Comparison of ENCODE assay signal across 12 cellular contexts in the genomic region with DNA sequence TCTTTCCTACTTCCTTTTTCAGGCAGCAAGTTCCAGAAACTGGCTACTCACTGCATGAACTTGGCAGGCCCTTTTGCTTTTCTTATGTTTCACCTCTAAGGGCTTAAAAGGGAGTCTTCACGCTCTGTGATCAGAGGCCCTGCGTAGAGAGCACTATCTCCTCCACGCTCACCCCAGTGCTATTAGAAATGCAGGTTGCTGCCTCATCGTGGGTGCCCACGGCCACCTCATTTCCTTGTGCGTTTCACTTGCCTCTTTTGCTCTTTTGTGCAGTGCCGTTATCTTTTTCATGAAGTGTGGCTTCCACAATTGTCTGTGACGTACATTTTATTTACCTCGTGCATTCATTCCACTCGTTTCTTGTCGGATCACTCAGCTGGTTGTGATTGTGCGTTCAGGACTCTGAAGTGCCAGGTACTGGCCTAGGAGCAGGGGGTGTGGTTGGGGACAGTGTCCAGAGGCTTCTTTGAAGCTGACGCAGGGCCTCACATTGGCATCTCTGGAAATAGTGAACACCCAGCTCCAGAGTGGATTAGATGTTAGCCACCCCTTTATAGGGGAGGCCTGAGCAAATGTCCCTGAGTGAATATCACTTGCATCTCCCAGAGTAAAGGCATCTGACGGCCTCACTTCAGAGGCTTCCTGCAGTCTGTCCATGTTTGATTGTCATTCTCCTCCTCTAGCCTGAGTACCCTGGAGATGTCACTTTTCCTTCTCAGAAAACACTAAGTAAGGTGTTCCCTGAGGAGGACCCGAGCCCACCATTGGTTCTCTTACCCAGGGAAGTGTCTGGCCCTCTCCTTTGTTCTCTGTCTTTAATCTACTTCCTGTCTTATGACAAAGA. TPM values are rescaled to one million over a fixed set of nuclear protein-coding genes. Genes with fewer than 3 reads are reported as not detected.
DNase-seq lines count a peak whose midpoint lies in the region; ATAC-seq and TF ChIP-seq lines count a peak whose summit lies in the region.
"Had no signal": no experiment of that assay in that cellular context is flagged by ENCODE, and none has a peak within 500 bp of the region (broad histone marks: within the 10 kb centered on the region; RNA-seq: fewer than 3 reads in every experiment).

No MANE protein-coding gene starts in this region.

- no peak overlapping the region for H2BK120ac ChIP-seq in H9 (ENCODE audit: low read depth, low read length, poor library complexity, severe bottlenecking)

- intact Hi-C loops in gastrocnemius medialis (cut with DNase I; ENCODE audit: low total_unique reads) = no loop called here

- no peaks in the 10 kb centered on the region for H3K9me3 Mint-ChIP-seq in H9
- no peaks in the 10 kb centered on the region for H3K9me3 Mint-ChIP-seq in central memory CD8-positive, alpha-beta T cell
- H3K9me3 Mint-ChIP-seq: memory B cell had no signal

- TF ChIP-seq CTCF in H9 (conservative IDR thresholded peaks at IDR 0.05) (no peak), gastrocnemius medialis (IDR thresholded peaks at IDR 0.05 in 4 of 5, conservative IDR thresholded peaks at IDR 0.05 in 1 of 5) (no peak)

- peak; percentile 81 for ATAC-seq in central memory CD8-positive, alpha-beta T cell (replicated peaks; ENCODE audit: extremely low read depth, poor library complexity, severe bottlenecking)
- ATAC-seq in gastrocnemius medialis (peak in 1 of 2 donors; percentile 47), GM18511 (IDR thresholded peaks at IDR 0.05; ENCODE audit: unreplicated experiment) (no peak), GM21723 (IDR thresholded peaks at IDR 0.05; ENCODE audit: unreplicated experiment) (no peak), GM18519 (IDR thresholded peaks at IDR 0.05; ENCODE audit: low FRiP score, unreplicated experiment) (no peak)

- no peak overlapping the region; the same call in 1 of the 2 replicates for H3K14ac ChIP-seq in H9 (ENCODE audit: insufficient read depth, low read length)

- TF ChIP-seq POLR2A in gastrocnemius medialis (IDR thresholded peaks at IDR 0.05) = no peak

- peaks cover 70 to 84% of the 10 kb centered on the region in 2 experiments for H3K4me1 Mint-ChIP-seq in H9
- peaks cover 65% of the 10 kb centered on the region for H3K4me1 Mint-ChIP-seq in central memory CD8-positive, alpha-beta T cell

- H3K27ac ChIP-seq in H9 (ENCODE audit: insufficient read length, low read depth, low read length) = no peak overlapping the region
- H3K27ac ChIP-seq in gastrocnemius medialis = peak overlapping the region; percentile 43 to 68 (median 54)

- no peaks in the 10 kb centered on the region for H3K79me1 ChIP-seq in H9 (ENCODE audit: insufficient read depth, low read depth, low read length, poor library complexity, severe bottlenecking)

- H2BK20ac ChIP-seq in H9 (ENCODE audit: low read depth, low read length, poor library complexity, severe bottlenecking) = no peak overlapping the region

- H3K23ac ChIP-seq in H9 (ENCODE audit: insufficient read length, low read depth, low read length) = no peak overlapping the region

- no peak overlapping the region for H3K18ac ChIP-seq in H9 (ENCODE audit: insufficient read length, low read depth, low read length)

- H3T11ph ChIP-seq in H9 (ENCODE audit: low read length) = no peak overlapping the region

- H2AFZ ChIP-seq in H9 (ENCODE audit: low read length) = no peak overlapping the region

- H3K56ac ChIP-seq in H9 (ENCODE audit: insufficient read length, low read depth, low read length) = no peak overlapping the region

- H3K23me2 ChIP-seq in H9 (ENCODE audit: insufficient read length, low read depth, low read length, poor library complexity, severe bottlenecking) = no peaks in the 10 kb centered on the region

- in situ Hi-C loops in gastrocnemius medialis (cut with MboI; ENCODE audit: low sequenced_read_pairs in 4 of 4) = loop anchor here in 1 of 4 donors (25.0 kb wide), 1 partner anchor 1299 kb away; a partner anchor contains a TSS

- H3K79me2 ChIP-seq in H9 (ENCODE audit: insufficient read depth, low read length) = peaks cover 37% of the 10 kb centered on the region

- no peak overlapping the region for H2AK5ac ChIP-seq in H9 (ENCODE audit: insufficient read length, low read length)

- no peak overlapping the region for H4K8ac ChIP-seq in H9 (replicated peaks; ENCODE audit: insufficient read length, low read depth, low read length)

- H3K4me2 ChIP-seq in H9 (ENCODE audit: insufficient read depth, insufficient read length, low read length) = no peak overlapping the region

- H3K27me3 ChIP-seq in H9 (ENCODE audit: insufficient read depth, low read length) = no peaks in the 10 kb centered on the region
- no peaks in the 10 kb centered on the region for H3K27me3 ChIP-seq in gastrocnemius medialis
- H3K27me3 ChIP-seq: tibial nerve had no signal

- no peaks in the 10 kb centered on the region for H3K27me3 Mint-ChIP-seq in H9 (ENCODE audit: low read depth)
- no peaks in the 10 kb centered on the region for H3K27me3 Mint-ChIP-seq in central memory CD8-positive, alpha-beta T cell
- H3K27me3 Mint-ChIP-seq: memory B cell had no signal

- H4K20me1 ChIP-seq in H9 (ENCODE audit: control insufficient read depth, insufficient read depth, insufficient read length) = no peaks in the 10 kb centered on the region

- H3K27ac Mint-ChIP-seq in H9 = peak overlapping the region; percentile 69 to 92 (median 76); a peak in 5 of 7 replicates
- peak overlapping the region; percentile 81 for H3K27ac Mint-ChIP-seq in central memory CD8-positive, alpha-beta T cell (ENCODE audit: low read depth)
- H3K27ac Mint-ChIP-seq: memory B cell had no signal

- no peaks in the 10 kb centered on the region for H3K9me3 ChIP-seq in H9 (ENCODE audit: control insufficient read depth, low read depth, low read length)
- H3K9me3 ChIP-seq in gastrocnemius medialis = no peaks in the 10 kb centered on the region
- H3K9me3 ChIP-seq: tibial nerve had no signal

- H3K4ac ChIP-seq in H9 (ENCODE audit: low read depth, low read length) = no peak overlapping the region

- H2BK15ac ChIP-seq in H9 (ENCODE audit: low read depth, low read length) = no peak overlapping the region

- no peak overlapping the region for H2BK5ac ChIP-seq in H9 (ENCODE audit: insufficient read length, low read length)

- H3K4me1 ChIP-seq in H9 (ENCODE audit: insufficient read depth, low read length) = peaks cover 8% of the 10 kb centered on the region; the same call in 1 of the 2 replicates
- H3K4me1 ChIP-seq in gastrocnemius medialis = peaks cover 47% of the 10 kb centered on the region in 2 donors

- H4K91ac ChIP-seq in H9 (ENCODE audit: insufficient read length, low read depth, low read length) = no peak overlapping the region

- H4K5ac ChIP-seq in H9 (ENCODE audit: insufficient read length, low read depth, low read length) = no peak overlapping the region

- DNase-seq in H9 = no peak
- peak; percentile 65 for DNase-seq in activated CD4-positive, alpha-beta T cell treated with anti-CD3 and anti-CD28 coated beads, Interleukin-2, amount 50 U/mL, for 1 hour
- DNase-seq in central memory CD8-positive, alpha-beta T cell (ENCODE audit: low spot score in 2 of 2) = no peak
- DNase-seq in gastrocnemius medialis = no peak
- DNase-seq in NCI-H2107 (lab: John Stamatoyannopoulos, UW) = no peak
- DNase-seq: amniotic stem cell, NCI-H2029 had no signal

- peaks cover 2 to 41% (median 31%) of the 10 kb centered on the region in 3 experiments; a peak in 6 of 7 replicates for H3K36me3 Mint-ChIP-seq in H9 (ENCODE audit: insufficient read depth in 1 of 3, low read depth in 3 of 3)
- H3K36me3 Mint-ChIP-seq in central memory CD8-positive, alpha-beta T cell (ENCODE audit: insufficient read depth) = peaks cover 12% of the 10 kb centered on the region

- H2BK12ac ChIP-seq in H9 (ENCODE audit: insufficient read length, low read depth, low read length) = no peak overlapping the region

- H3K4me3 ChIP-seq in gastrocnemius medialis = no peak overlapping the region
- H3K4me3 ChIP-seq: tibial nerve had no signal

- H3K4me3 Mint-ChIP-seq in H9 = no peak overlapping the region; a peak in 1 of 5 replicates
- peak overlapping the region; percentile 36 for H3K4me3 Mint-ChIP-seq in central memory CD8-positive, alpha-beta T cell
- H3K4me3 Mint-ChIP-seq: memory B cell had no signal

- H3K36me3 ChIP-seq in gastrocnemius medialis = no peaks in the 10 kb centered on the region

- no CpG with 5 or more reads among the region's 15 CpGs for WGBS in H9 (ENCODE audit: extremely low coverage, insufficient read length, low lambda C conversion rate)

- H3K9ac ChIP-seq in H9 (ENCODE audit: extremely low read depth, insufficient read length, low read length) = no peak overlapping the region

RNA-seq across cellular contexts. Expression of a gene that starts 10.4 kb away (rescaled TPM):
- 81.4 and 87.8 TPM in 2 replicates for total RNA-seq in H9 (2021)
- 10 to 100 TPM in 3 of 4 donors, 1 to 10 TPM in 1; 9.2 to 34.3 (median 20.4) TPM for total RNA-seq in gastrocnemius medialis

RNA-seq across cellular contexts. Expression of a gene that starts 31.1 kb away (rescaled TPM):
- total RNA-seq in H9 (2021) (31.1 TPM in 2 replicates), gastrocnemius medialis (10 to 100 TPM; 18.1 to 51.5 (median 34.3) TPM)
